ENCODE assay signal across 19 cellular contexts in genomic region chr3:76039431-76039830, GRCh38.
A peak's percentile ranks its signal among the peaks of the same experiment; 100 is the strongest.
DNase-seq lines count a peak whose midpoint lies in the region; ATAC-seq and TF ChIP-seq lines count a peak whose summit lies in the region.
"Had no signal": no experiment of that assay in that cellular context is flagged by ENCODE, and none has a peak within 500 bp of the region (broad histone marks: within the 10 kb centered on the region; RNA-seq: fewer than 3 reads in every experiment).

No MANE protein-coding gene starts in this region.

- peak; percentile 99 for ATAC-seq in foreskin keratinocyte
- no peak for ATAC-seq in HG02798 (IDR thresholded peaks at IDR 0.05; ENCODE audit: poor library complexity, unreplicated experiment)
- ATAC-seq: CD8-positive, alpha-beta T cell had no signal

- DNase-seq in HCEC 1CT (peak; percentile 74), adipocyte (ENCODE audit: low read depth) (peak; percentile 39), foreskin keratinocyte (peak; percentile 59 to 76), renal cortical epithelial cell (ENCODE audit: low read depth) (peak; percentile 23), GM19238 (ENCODE audit: insufficient read length, low spot score) (no peak)
- DNase-seq in stimulated activated CD4-positive, alpha-beta T cell treated with anti-CD3 and anti-CD28 coated beads, Interleukin-12 subunit alpha, Interleukin-12 subunit beta, amount 100 ng/mL, for 4 hours = no peak
- DNase-seq: activated B cell treated with CpG ODN at 0.5 μM for 24 hours; activated CD4-positive, alpha-beta T cell treated with anti-CD3 and anti-CD28 coated beads, Interleukin-2, amount 50 U/mL, for 48 hours; activated effector memory CD4-positive, alpha-beta T cell treated with Interleukin-2 at 50 U/mL for 16 hours; CD8-positive, alpha-beta T cell; DMS53; KBM-7; NCI-H1436 treated with DMSO at 0.1 percent for 48 hours; small intestine; stimulated activated CD4-positive, alpha-beta T cell treated with anti-CD3 and anti-CD28 coated beads, Interleukin-4, amount 100 ng/mL, for 1 hour; tibial artery had no signal

- no peak overlapping the region for H3K4me3 ChIP-seq in adipocyte (ENCODE audit: low read length)
- H3K4me3 ChIP-seq: lung, tibial artery had no signal

- H3K4me1 ChIP-seq in adipocyte (ENCODE audit: control insufficient read depth, insufficient read depth, low read length) = peaks cover 19% of the 10 kb centered on the region
- peaks cover 16% of the 10 kb centered on the region for H3K4me1 ChIP-seq in foreskin keratinocyte

- H3K9me3 ChIP-seq in adipocyte (ENCODE audit: control insufficient read depth, low read length) = no peaks in the 10 kb centered on the region
- H3K9me3 ChIP-seq: tibial artery had no signal

- no peak overlapping the region for H3K9ac ChIP-seq in adipocyte (ENCODE audit: low read length)

- H3K36me3 ChIP-seq in adipocyte (ENCODE audit: control insufficient read depth, insufficient read depth, low read length, severe bottlenecking) = no peaks in the 10 kb centered on the region
- H3K36me3 ChIP-seq: tibial artery had no signal

- TF ChIP-seq CTCF in foreskin keratinocyte (conservative IDR thresholded peaks at IDR 0.05) = no peak

- H3K27me3 ChIP-seq in adipocyte (replicated peaks; ENCODE audit: control insufficient read depth, insufficient read depth, low read length) (no peaks in the 10 kb centered on the region), foreskin keratinocyte (no peaks in the 10 kb centered on the region)
- H3K27me3 ChIP-seq: tibial artery had no signal

- H3K27ac ChIP-seq in foreskin keratinocyte = no peak overlapping the region
- H3K27ac ChIP-seq: HL-60, tibial artery had no signal

Comparison
In these comparisons a context has a peak if more than half of its experiments do, and no peak if none do; other contexts are left out.
1. DNase-seq: peak in HCEC 1CT (single experiment), adipocyte (single experiment), foreskin keratinocyte (2 of 2) and renal cortical epithelial cell (single experiment); none in stimulated activated CD4-positive, alpha-beta T cell treated with anti-CD3 and anti-CD28 coated beads, Interleukin-12 subunit alpha, Interleukin-12 subunit beta, amount 100 ng/mL, for 4 hours (single experiment) and GM19238 (single experiment).